9 cellular contexts compared by ENCODE assay signal in the genomic region with DNA sequence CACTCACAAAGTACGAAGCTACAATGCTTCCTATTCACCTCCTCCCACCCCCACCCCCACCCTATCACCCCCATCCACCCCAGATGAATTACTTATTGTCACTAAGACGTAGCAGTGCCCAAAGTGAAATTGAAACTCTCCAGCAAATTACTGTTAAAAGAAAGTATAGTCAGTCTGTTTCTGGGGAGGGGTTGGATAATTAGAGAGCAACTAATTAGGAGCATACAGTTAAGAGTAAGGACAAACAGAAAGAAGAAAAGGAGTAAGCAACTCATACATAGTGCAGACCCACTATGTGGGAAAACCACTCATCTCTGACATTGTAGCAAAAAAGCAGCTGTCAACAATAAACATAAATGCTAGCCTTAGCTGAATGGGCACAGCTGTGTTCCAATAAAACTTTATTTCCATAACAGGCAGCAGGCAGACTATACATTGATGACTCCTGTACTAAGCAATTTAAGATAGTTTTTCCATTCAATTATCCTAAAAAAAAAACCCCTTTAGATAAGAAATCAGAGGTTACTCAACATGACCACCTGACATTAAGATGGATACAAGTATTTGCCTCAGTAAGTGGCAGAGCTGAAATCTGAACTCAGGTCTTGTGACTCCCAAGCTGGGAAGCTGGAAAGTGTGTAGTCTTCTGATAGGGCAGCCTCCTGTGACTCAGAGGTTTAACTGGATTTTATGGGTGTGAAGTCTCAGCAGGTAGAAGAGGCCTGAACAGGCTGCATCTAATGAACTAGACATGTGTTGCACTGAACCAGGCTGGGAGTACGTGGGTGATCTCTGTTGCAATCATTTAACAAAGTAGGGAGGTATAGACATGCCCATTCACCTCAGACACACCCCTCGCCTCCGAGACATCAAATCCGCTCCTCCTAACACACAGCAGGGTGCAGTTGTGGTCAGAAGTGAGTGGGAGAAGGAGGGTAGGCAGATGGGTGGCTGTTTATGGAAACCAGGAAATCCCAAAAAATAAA.
DNase-seq lines count a peak whose midpoint lies in the region; FAIRE-seq and TF ChIP-seq lines count a peak whose summit lies in the region.
"Had no signal": no experiment of that assay in that cellular context is flagged by ENCODE, and none has a peak within 500 bp of the region (broad histone marks: within the 10 kb centered on the region; RNA-seq: fewer than 3 reads in every experiment).

No MANE protein-coding gene starts in this region.

- H3K27me3 Mint-ChIP-seq in mesothelial cell of epicardium (ENCODE audit: low read depth), result no peaks in the 10 kb centered on the region

- H3K9ac ChIP-seq in kidney (ENCODE audit: low read length in 2 of 2), result no peak overlapping the region

- DNase-seq in DMS53 (lab: John Stamatoyannopoulos, UW) (peak; percentile 18), DMS53 treated with DMSO at 0.1 percent for 48 hours (lab: John Stamatoyannopoulos, UW; ENCODE audit: unreplicated experiment) (no peak), SW 1271 (lab: John Stamatoyannopoulos, UW) (peak; percentile 9 to 30), kidney (no peak), pons (ENCODE audit: low spot score) (no peak), mesothelial cell of epicardium (ENCODE audit: low spot score in 2 of 2, unreplicated experiment in 2 of 2) (no peak), small intestine (no peak)

- no peak overlapping the region for H3K4me3 ChIP-seq in HEK293 (ENCODE audit: low read depth, low read length)
- H3K4me3 ChIP-seq in kidney (ENCODE audit: low read length in 2 of 2), result no peak overlapping the region
- peak overlapping the region in 1 of 2 donors; percentile 9 for H3K4me3 ChIP-seq in small intestine (ENCODE audit: low read depth in 1 of 2, low read length in 2 of 2)

- 57 to 70% (median 59%) methylated on average over 6 of the region's 6 CpGs for WGBS in small intestine, 3 donors

- no peak for TF ChIP-seq CTCF in HEK293 (tag by site-specific recombination; IDR thresholded peaks at IDR 0.05)
- TF ChIP-seq CTCF in kidney (IDR thresholded peaks at IDR 0.05; ENCODE audit: borderline replicate concordance, extremely low read depth, insufficient read depth), result no peak
- no peak for TF ChIP-seq CTCF in mesothelial cell of epicardium (IDR thresholded peaks at IDR 0.05; ENCODE audit: unreplicated experiment)

- H3K27ac Mint-ChIP-seq in mesothelial cell of epicardium, result no peak overlapping the region

- no peaks in the 10 kb centered on the region for H3K9me3 Mint-ChIP-seq in mesothelial cell of epicardium

- CTCF ChIA-PET in HEK293 (lab: Yijun Ruan, JAX), result interaction anchor here (0.6 to 1.3 kb wide), 3 partner anchors 16 to 256 kb away, joined by 3 to 4 read pairs (median 3); no protein-coding TSS in a partner anchor

- FAIRE-seq in kidney (lab: Jason Lieb, UNC), result no peak
- no peak for FAIRE-seq in small intestine (lab: Jason Lieb, UNC)
- FAIRE-seq: A204.1 had no signal

- intact Hi-C loops in kidney (cut with DNase I), result no loop called here

- no peak overlapping the region for H3K27ac ChIP-seq in HEK293 (ENCODE audit: extremely low read depth, low read depth, low read length)
- peak overlapping the region; percentile 0 to 39 for H3K27ac ChIP-seq in kidney (ENCODE audit: low read depth in 2 of 2, low read length in 2 of 2)
- H3K27ac ChIP-seq in small intestine (ENCODE audit: low read depth in 1 of 2, low read length in 1 of 2), result peak overlapping the region in 1 of 2 donors; percentile 46

- peaks cover 15% of the 10 kb centered on the region for H3K4me1 Mint-ChIP-seq in mesothelial cell of epicardium

- POLR2A ChIA-PET in HEK293 (lab: Yijun Ruan, JAX), result interaction anchor here (1.9 kb wide), 1 partner anchor 171 kb away, joined by 5 read pairs; the partner anchor contains the start of gene KLF7

- H3K27me3 ChIP-seq in small intestine (ENCODE audit: control insufficient read depth in 2 of 2, insufficient read depth in 2 of 2, low read length in 2 of 2), result no peaks in the 10 kb centered on the region

- H3K9me3 ChIP-seq in HEK293 (ENCODE audit: control insufficient read depth, insufficient read depth, low read depth, low read length) (no peaks in the 10 kb centered on the region), kidney (ENCODE audit: control insufficient read depth in 1 of 2, low read length in 2 of 2) (no peaks in the 10 kb centered on the region), small intestine (ENCODE audit: control insufficient read depth, low read depth) (no peaks in the 10 kb centered on the region)

- no peaks in the 10 kb centered on the region for H3K36me3 Mint-ChIP-seq in mesothelial cell of epicardium

- no peak overlapping the region for H3K4me3 Mint-ChIP-seq in mesothelial cell of epicardium

- H3K36me3 ChIP-seq in HEK293 (ENCODE audit: control insufficient read depth in 2 of 2, insufficient read depth in 1 of 2, low read length in 2 of 2) (no peaks in the 10 kb centered on the region), kidney (ENCODE audit: control insufficient read depth in 1 of 2, insufficient read depth in 2 of 2, low read length in 2 of 2) (no peaks in the 10 kb centered on the region), small intestine (ENCODE audit: control insufficient read depth in 2 of 2, insufficient read depth in 2 of 2, low read length in 2 of 2) (no peaks in the 10 kb centered on the region)

- H3K4me1 ChIP-seq in HEK293 (ENCODE audit: control insufficient read depth, insufficient read depth, low read length) (0 out of 2 replicates have a peak, but pooled peaks cover 7% of the 10 kb centered on the region), kidney (ENCODE audit: control insufficient read depth in 1 of 2, insufficient read depth in 1 of 2, low read depth in 1 of 2, low read length in 2 of 2) (peaks cover 0 to 2% of the 10 kb centered on the region in 2 donors), small intestine (ENCODE audit: control insufficient read depth in 2 of 2, insufficient read depth in 1 of 2, low read depth in 1 of 2, low read length in 1 of 2) (peaks cover 0 to 2% of the 10 kb centered on the region in 2 donors)

TF ChIP-seq in HEK293, 187 proteins besides CTCF, POLR2A, EP300 and RAD21 (continues in another document):
- TF ChIP-seq ZNF10 (tag by site-specific recombination; IDR thresholded peaks at IDR 0.05) (no peak), ZNF660 (tag by site-specific recombination; IDR thresholded peaks at IDR 0.05) (peak; percentile 55; the same call in 1 of the 2 replicates), ZNF629 (tag by site-specific recombination; IDR thresholded peaks at IDR 0.05) (peak; percentile 68; the same call in 1 of the 2 replicates), ZNF362 (tag by site-specific recombination; IDR thresholded peaks at IDR 0.05) (peak; percentile 24; the same call in 1 of the 2 replicates), ZNF366 (tag by site-specific recombination; conservative IDR thresholded peaks at IDR 0.05) (peak; percentile 92), ZNF2 (tag by site-specific recombination; IDR thresholded peaks at IDR 0.05) (peak; percentile 68), MEIS1 (CRISPR knock-in tag; IDR thresholded peaks at IDR 0.05; ENCODE audit: borderline replicate concordance) (no peak), ZNF16 (tag by site-specific recombination; IDR thresholded peaks at IDR 0.05; ENCODE audit: low read depth) (no peak)
- TF ChIP-seq, protein P1, sequence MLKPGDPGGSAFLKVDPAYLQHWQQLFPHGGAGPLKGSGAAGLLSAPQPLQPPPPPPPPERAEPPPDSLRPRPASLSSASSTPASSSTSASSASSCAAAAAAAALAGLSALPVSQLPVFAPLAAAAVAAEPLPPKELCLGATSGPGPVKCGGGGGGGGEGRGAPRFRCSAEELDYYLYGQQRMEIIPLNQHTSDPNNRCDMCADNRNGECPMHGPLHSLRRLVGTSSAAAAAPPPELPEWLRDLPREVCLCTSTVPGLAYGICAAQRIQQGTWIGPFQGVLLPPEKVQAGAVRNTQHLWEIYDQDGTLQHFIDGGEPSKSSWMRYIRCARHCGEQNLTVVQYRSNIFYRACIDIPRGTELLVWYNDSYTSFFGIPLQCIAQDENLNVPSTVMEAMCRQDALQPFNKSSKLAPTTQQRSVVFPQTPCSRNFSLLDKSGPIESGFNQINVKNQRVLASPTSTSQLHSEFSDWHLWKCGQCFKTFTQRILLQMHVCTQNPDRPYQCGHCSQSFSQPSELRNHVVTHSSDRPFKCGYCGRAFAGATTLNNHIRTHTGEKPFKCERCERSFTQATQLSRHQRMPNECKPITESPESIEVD (tag by site-specific recombination; IDR thresholded peaks at IDR 0.05), result peak; percentile 83
- TF ChIP-seq, protein P2, sequence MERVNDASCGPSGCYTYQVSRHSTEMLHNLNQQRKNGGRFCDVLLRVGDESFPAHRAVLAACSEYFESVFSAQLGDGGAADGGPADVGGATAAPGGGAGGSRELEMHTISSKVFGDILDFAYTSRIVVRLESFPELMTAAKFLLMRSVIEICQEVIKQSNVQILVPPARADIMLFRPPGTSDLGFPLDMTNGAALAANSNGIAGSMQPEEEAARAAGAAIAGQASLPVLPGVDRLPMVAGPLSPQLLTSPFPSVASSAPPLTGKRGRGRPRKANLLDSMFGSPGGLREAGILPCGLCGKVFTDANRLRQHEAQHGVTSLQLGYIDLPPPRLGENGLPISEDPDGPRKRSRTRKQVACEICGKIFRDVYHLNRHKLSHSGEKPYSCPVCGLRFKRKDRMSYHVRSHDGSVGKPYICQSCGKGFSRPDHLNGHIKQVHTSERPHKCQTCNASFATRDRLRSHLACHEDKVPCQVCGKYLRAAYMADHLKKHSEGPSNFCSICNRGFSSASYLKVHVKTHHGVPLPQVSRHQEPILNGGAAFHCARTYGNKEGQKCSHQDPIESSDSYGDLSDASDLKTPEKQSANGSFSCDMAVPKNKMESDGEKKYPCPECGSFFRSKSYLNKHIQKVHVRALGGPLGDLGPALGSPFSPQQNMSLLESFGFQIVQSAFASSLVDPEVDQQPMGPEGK (tag by site-specific recombination; IDR thresholded peaks at IDR 0.05), result peak; percentile 41; the same call in 1 of the 2 replicates

Comparison
In these comparisons a context has a peak if more than half of its experiments do, and no peak if none do; other contexts are left out.
1. DNase-seq: peak in DMS53 (single experiment) and SW 1271 (2 of 2); none in DMS53 treated with DMSO at 0.1 percent for 48 hours (single experiment), kidney (single experiment), pons (single experiment), mesothelial cell of epicardium (0 of 2) and small intestine (single experiment).